In the genomic region with DNA sequence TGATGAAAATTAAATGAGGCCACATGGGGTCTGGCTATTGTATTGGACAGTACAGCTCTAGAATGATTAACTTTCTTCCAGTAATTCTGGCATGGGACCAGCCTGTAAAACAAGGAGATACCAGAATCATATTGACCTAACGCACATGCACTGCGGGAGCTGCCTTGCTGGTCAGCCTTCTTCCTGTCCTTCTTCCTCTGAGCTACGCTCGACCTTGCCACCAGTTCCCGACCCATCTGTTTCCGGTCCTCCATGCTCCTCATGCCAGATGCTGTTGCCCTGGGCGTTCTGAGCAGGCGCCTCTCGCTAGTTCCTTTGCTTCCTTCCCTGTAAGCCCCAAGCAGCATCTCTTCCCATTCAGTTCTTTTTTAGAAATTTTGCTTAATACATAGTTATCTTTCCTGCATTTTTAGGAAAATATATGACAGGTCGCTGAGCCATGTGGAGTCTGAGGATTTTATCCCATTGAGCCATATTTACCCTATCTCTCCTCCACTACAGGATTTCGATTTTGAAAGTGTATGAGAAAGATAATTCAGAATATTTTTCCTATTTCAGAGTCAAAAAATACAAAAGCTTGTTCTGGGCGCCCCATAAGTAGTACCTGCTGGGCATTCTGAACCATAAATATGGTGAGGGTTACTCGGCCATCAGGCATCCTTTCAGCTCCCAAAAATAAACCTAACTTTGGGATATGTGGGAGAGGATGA, we compare ENCODE assay signal across 9 cellular contexts. TPM values are rescaled to one million over a fixed set of nuclear protein-coding genes. Genes with fewer than 3 reads are reported as not detected.
DNase-seq lines count a peak whose midpoint lies in the region; ATAC-seq, FAIRE-seq and TF ChIP-seq lines count a peak whose summit lies in the region.
"Had no signal": no experiment of that assay in that cellular context is flagged by ENCODE, and none has a peak within 500 bp of the region (broad histone marks: within the 10 kb centered on the region; RNA-seq: fewer than 3 reads in every experiment).

No MANE protein-coding gene starts in this region.

- H3K27ac ChIP-seq in GM12878 (ENCODE audit: control insufficient read depth, insufficient read depth) (peak overlapping the region; percentile 71), right lobe of liver (peak overlapping the region in 1 of 3 donors; percentile 43), upper lobe of right lung (peak overlapping the region; percentile 49)

- FAIRE-seq in GM12878 (lab: Jason Lieb, UNC): peak; percentile 52

- H3K4me1 ChIP-seq in GM12878 (ENCODE audit: control insufficient read depth, insufficient read depth, low read length) (peaks cover 16% of the 10 kb centered on the region), right lobe of liver (peaks cover 0 to 12% (median 0%) of the 10 kb centered on the region in 4 donors), upper lobe of right lung (peaks cover 36% of the 10 kb centered on the region)

- H3K4me3 ChIP-seq in GM12878 (peak overlapping the region; percentile 45), right lobe of liver (peak overlapping the region in 1 of 3 donors; percentile 14), upper lobe of right lung (no peak overlapping the region)

- in situ Hi-C loops in GM12878 (cut with MboI): no loop called here

- H3K4me1 Mint-ChIP-seq in activated naive CD4-positive, alpha-beta T cell treated with anti-CD3 and anti-CD28 coated beads, Interleukin-2, amount 10 ng/mL, durations not matched to agents 7 days and 5 days: peaks cover 18% of the 10 kb centered on the region

- peak overlapping the region; percentile 61 for H2AFZ ChIP-seq in GM12878 (ENCODE audit: control insufficient read depth, low read depth, low read length)

- TF ChIP-seq CTCF in GM12878 (IDR thresholded peaks at IDR 0.05 in 2 of 3, conservative IDR thresholded peaks at IDR 0.05 in 1 of 3; ENCODE audit: control insufficient read depth in 2 of 3, extremely low read depth in 1 of 3, insufficient read depth in 1 of 3, low read depth in 3 of 3, low read length in 3 of 3) (no peak), right lobe of liver (IDR thresholded peaks at IDR 0.05) (no peak), upper lobe of right lung (IDR thresholded peaks at IDR 0.05) (no peak), GM10248 (IDR thresholded peaks at IDR 0.05; ENCODE audit: control extremely low read depth, extremely low read depth, low read depth, missing control alignments) (no peak)

- SMC1A ChIA-PET in GM12878 (lab: Charles Lee; ENCODE audit: uncharacterized antibody, unreplicated experiment): interaction anchor here (0.7 to 1.7 kb wide), 3 partner anchors 9 to 52 kb away, joined by 3 read pairs; no protein-coding TSS in a partner anchor

- BruUV-seq in GM12878 (replicated peaks; lab: Mats Ljungman, UMichigan): no TSS peak

- peak overlapping the region; percentile 3 for H3K4me3 Mint-ChIP-seq in activated naive CD4-positive, alpha-beta T cell treated with anti-CD3 and anti-CD28 coated beads, Interleukin-2, amount 10 ng/mL, durations not matched to agents 7 days and 5 days

- H3K4me2 ChIP-seq in GM12878 (ENCODE audit: control insufficient read depth, insufficient read depth): peak overlapping the region; percentile 89

- intact Hi-C loops in GM12878 (cut with micrococcal nuclease; ENCODE audit: unreplicated experiment) (no loop called here), right lobe of liver (cut with DNase I) (no loop called here), upper lobe of right lung (cut with DNase I) (no loop called here)

- no peak for TF ChIP-seq RAD21 in GM12878 (IDR thresholded peaks at IDR 0.05; ENCODE audit: insufficient read depth, low read depth, low read length)

- H3K79me2 ChIP-seq in GM12878 (ENCODE audit: control insufficient read depth, insufficient read depth, low read length): peaks cover 4% of the 10 kb centered on the region

- H3K9ac ChIP-seq in GM12878 (ENCODE audit: control insufficient read depth, insufficient read depth, low read length): peak overlapping the region; percentile 32

- CTCF ChIA-PET in activated naive CD4-positive, alpha-beta T cell treated with anti-CD3 and anti-CD28 coated beads, Interleukin-2, amount 10 ng/mL, durations not matched to agents 7 days and 5 days (lab: Charles Lee): no interaction called here
- CTCF ChIA-PET in GM12878 (lab: Yijun Ruan, JAX): interaction anchor here (1.3 kb wide), 1 partner anchor 14 kb away, joined by 3 read pairs; no protein-coding TSS in a partner anchor
- CTCF ChIA-PET in GM10248 (lab: Yijun Ruan, JAX): interaction anchor here (1.0 to 3.0 kb wide), 4 partner anchors 9 to 98 kb away, joined by 3 to 12 read pairs (median 4); no protein-coding TSS in a partner anchor

- no peak overlapping the region for H3K27ac Mint-ChIP-seq in activated naive CD4-positive, alpha-beta T cell treated with anti-CD3 and anti-CD28 coated beads, Interleukin-2, amount 10 ng/mL, durations not matched to agents 7 days and 5 days

- H4K20me1 ChIP-seq in GM12878 (ENCODE audit: control insufficient read depth, insufficient read depth): no peaks in the 10 kb centered on the region

- H3K27me3 ChIP-seq in GM12878 (replicated peaks in 1 of 2; ENCODE audit: control insufficient read depth in 2 of 2, insufficient read depth in 2 of 2, low read length in 1 of 2) (no peaks in the 10 kb centered on the region), right lobe of liver (no peaks in the 10 kb centered on the region), upper lobe of right lung (no peaks in the 10 kb centered on the region)

- H3K9me3 Mint-ChIP-seq in activated naive CD4-positive, alpha-beta T cell treated with anti-CD3 and anti-CD28 coated beads, Interleukin-2, amount 10 ng/mL, durations not matched to agents 7 days and 5 days: no peaks in the 10 kb centered on the region
- H3K9me3 Mint-ChIP-seq: CD4-positive, alpha-beta memory T cell had no signal

- H3K9me3 ChIP-seq in GM12878 (replicated peaks; ENCODE audit: control insufficient read depth, insufficient read depth, low read length): no peaks in the 10 kb centered on the region
- no peaks in the 10 kb centered on the region for H3K9me3 ChIP-seq in right lobe of liver
- H3K9me3 ChIP-seq in upper lobe of right lung: no peaks in the 10 kb centered on the region

- H3K36me3 ChIP-seq in GM12878 (ENCODE audit: control insufficient read depth in 2 of 2, insufficient read depth in 2 of 2, low read length in 1 of 2) (peaks cover 0 to 6% of the 10 kb centered on the region in 2 experiments; a peak in 1 of 4 replicates), right lobe of liver (no peaks in the 10 kb centered on the region), upper lobe of right lung (no peaks in the 10 kb centered on the region)

- 34% methylated on average over 13 of the region's 13 CpGs for WGBS in GM12878 (ENCODE audit: insufficient coverage, insufficient replicate concordance, low lambda C conversion rate, missing lambda C conversion rate)
- 33% methylated on average over 12 of the region's 13 CpGs for WGBS in right lobe of liver (ENCODE audit: insufficient coverage, low coverage, low lambda C conversion rate, missing lambda C conversion rate)

- RAD21 ChIA-PET in GM12878 (lab: Charles Lee; ENCODE audit: unreplicated experiment): no interaction called here

- no peak; the same call in 2 of the 3 replicates for ATAC-seq in GM12878
- peak; percentile 75 to 89 (median 79) for ATAC-seq in right lobe of liver
- peak; percentile 75 for ATAC-seq in upper lobe of right lung
- ATAC-seq in GM19035 (IDR thresholded peaks at IDR 0.05; ENCODE audit: unreplicated experiment): no peak
- ATAC-seq in HG02981 (IDR thresholded peaks at IDR 0.05; ENCODE audit: unreplicated experiment): no peak

- TF ChIP-seq POLR2A in GM12878 (IDR thresholded peaks at IDR 0.05; ENCODE audit: low read depth, low read length) (no peak), right lobe of liver (IDR thresholded peaks at IDR 0.05) (no peak)

- POLR2A ChIA-PET in GM12878 (lab: Charles Lee): interaction anchor here (0.6 kb wide), 1 partner anchor 20 kb away, joined by 3 read pairs; no protein-coding TSS in a partner anchor
- POLR2A ChIA-PET in GM10248 (lab: Yijun Ruan, JAX): interaction anchor here (0.5 kb wide), 1 partner anchor 1716 kb away, joined by 5 read pairs; no protein-coding TSS in a partner anchor

- DNase-seq in activated naive CD4-positive, alpha-beta T cell treated with anti-CD3 and anti-CD28 coated beads, Interleukin-2, amount 10 ng/mL, durations not matched to agents 7 days and 5 days: no peak
- no peak for DNase-seq in activated naive CD4-positive, alpha-beta T cell treated with Interleukin-2 at 50 U/mL for 16 hours
- no peak for DNase-seq in GM12878 (ENCODE audit: low read depth, low spot score)
- DNase-seq in right lobe of liver: peak; percentile 47 to 57 (median 50)
- DNase-seq in upper lobe of right lung: no peak
- DNase-seq in GM10248 (ENCODE audit: extremely low spot score): no peak
- DNase-seq: CD4-positive, alpha-beta memory T cell had no signal

- H3K27me3 Mint-ChIP-seq in activated naive CD4-positive, alpha-beta T cell treated with anti-CD3 and anti-CD28 coated beads, Interleukin-2, amount 10 ng/mL, durations not matched to agents 7 days and 5 days: peaks cover 23% of the 10 kb centered on the region

- H3K36me3 Mint-ChIP-seq in activated naive CD4-positive, alpha-beta T cell treated with anti-CD3 and anti-CD28 coated beads, Interleukin-2, amount 10 ng/mL, durations not matched to agents 7 days and 5 days: no peaks in the 10 kb centered on the region
- H3K36me3 Mint-ChIP-seq: CD4-positive, alpha-beta memory T cell had no signal

- no peak for TF ChIP-seq EP300 in GM12878 (IDR thresholded peaks at IDR 0.05; ENCODE audit: borderline replicate concordance in 1 of 2, control insufficient read depth in 1 of 2, low read depth in 2 of 2, low read length in 2 of 2)

TF ChIP-seq in GM12878, 131 proteins besides CTCF, POLR2A, EP300 and RAD21 (continues in another document):
- peak; percentile 43; the same call in 1 of the 2 replicates for TF ChIP-seq EED (IDR thresholded peaks at IDR 0.05; ENCODE audit: low read depth)

RNA-seq across cellular contexts. Expression of gene TNFRSF19, which starts 38.6 kb away (rescaled TPM):
- 34.1 and 37.8 TPM in 2 replicates for total RNA-seq in GM12878 (2013; cell fraction: nucleolus; rRNA removed)
- total RNA-seq in GM12878 (2014; rRNA removed) (29.8 and 35.1 TPM in 2 replicates), GM12878 (2014; rRNA removed; fragmentation: Illumina TruSeq; extraction: Trizol) (34.3 and 34.4 TPM in 2 replicates), GM12878 (2021) (40.5 and 41.4 TPM in 2 replicates), right lobe of liver (under 1 TPM in 5 of 6 experiments, not detected in 1; 0.06 to 0.37 (median 0.29) TPM), upper lobe of right lung (17.9 TPM)
- 26.7 TPM for polyA plus RNA-seq in GM12878 (2011; ENCODE audit: low read depth)
- polyA plus RNA-seq in GM12878 (2011; rRNA removed) (26.3 and 37.7 TPM in 2 replicates), GM12878 (2014; fragmentation: Illumina TruSeq; extraction: Trizol) (43.3 and 52.1 TPM in 2 replicates), GM12878 (2014; fragmentation: Nextera tagmentation; extraction: Ambion mirVana) (10 to 100 TPM; 16.4 to 17.4 TPM), GM12878 (2014; rRNA removed) (32.5 and 36.4 TPM in 2 replicates), GM12878 (2016; fragmentation: Nextera tagmentation; extraction: Ambion mirVana) (10 to 100 TPM; 44.1 to 46.2 TPM)
- polyA plus RNA-seq in GM12878 (2011; cell fraction: cytosol; rRNA removed): 17.5 and 18.5 TPM in 2 replicates
- 24.6 and 30.7 TPM in 2 replicates for polyA plus RNA-seq in GM12878 (2011; cell fraction: nucleus; rRNA removed)
- 30.9 and 49.8 TPM in 2 replicates for polyA plus RNA-seq in GM12878 (2012)
- 25.6 and 35.8 TPM in 2 replicates for polyA minus RNA-seq in GM12878 (2011; rRNA and poly(A)+ RNA removed)
- polyA minus RNA-seq in GM12878 (2011; cell fraction: cytosol; rRNA and poly(A)+ RNA removed): 8.7 and 9.7 TPM in 2 replicates
- 14.4 and 16.5 TPM in 2 replicates for polyA minus RNA-seq in GM12878 (2011; cell fraction: nucleus; rRNA and poly(A)+ RNA removed)
- total RNA-seq: CD4-positive, alpha-beta memory T cell had no signal

Comparison
In these comparisons a context has a peak if more than half of its experiments do, and no peak if none do; other contexts are left out.
1. DNase-seq: peak in right lobe of liver (3 of 3); none in activated naive CD4-positive, alpha-beta T cell treated with anti-CD3 and anti-CD28 coated beads, Interleukin-2, amount 10 ng/mL, durations not matched to agents 7 days and 5 days (single experiment), activated naive CD4-positive, alpha-beta T cell treated with Interleukin-2 at 50 U/mL for 16 hours (single experiment), GM12878 (single experiment), upper lobe of right lung (single experiment) and GM10248 (single experiment).
2. ATAC-seq: peak in right lobe of liver (4 of 4) and upper lobe of right lung (single experiment); none in GM12878 (single experiment), GM19035 (single experiment) and HG02981 (single experiment).
3. RNA of gene TNFRSF19, which starts 38.6 kb away (total RNA-seq): 29.8 to 41.4 TPM in GM12878 and 17.9 TPM in upper lobe of right lung (single experiment); 0.06 to 0.37 TPM in right lobe of liver; every median in the first group is over 10 times any median in the second.